Comparison of ENCODE assay signal across 9 cellular contexts in the genomic region with DNA sequence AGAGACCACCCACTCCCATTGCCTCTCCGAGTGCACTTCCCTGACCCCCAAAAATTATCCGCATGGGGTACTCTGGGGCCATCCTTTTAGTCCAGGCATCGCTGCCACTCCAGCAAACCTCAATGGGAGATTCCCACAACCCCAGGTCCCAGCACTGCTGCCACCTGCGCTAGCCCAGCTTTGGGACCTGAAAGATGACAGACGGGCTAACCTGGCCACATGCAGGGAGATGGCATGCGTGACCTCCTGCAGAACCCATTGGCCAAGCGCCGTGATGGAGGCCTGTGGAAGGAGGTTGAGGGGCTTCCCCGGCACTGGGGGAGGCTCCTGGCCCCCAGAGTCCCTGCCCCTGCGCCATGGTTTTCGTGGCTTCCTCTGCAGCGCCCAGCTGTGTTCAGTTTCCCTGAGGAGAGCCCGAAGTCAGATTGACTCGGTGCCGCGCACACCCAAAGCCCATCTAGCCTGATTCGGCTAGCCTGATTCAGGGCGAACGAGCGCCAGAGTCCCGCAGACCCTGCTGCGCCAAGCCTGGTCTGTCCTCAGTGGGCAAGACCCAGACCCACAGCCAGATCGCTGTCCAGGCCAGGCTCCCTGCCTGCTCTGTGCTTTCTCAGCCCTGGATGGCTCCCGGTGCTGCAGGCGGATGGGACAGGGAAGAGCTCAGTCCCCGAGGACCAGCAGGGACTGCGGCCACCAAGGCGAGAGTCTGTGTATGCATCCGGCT. TPM values are rescaled to one million over a fixed set of nuclear protein-coding genes. Genes with fewer than 3 reads are reported as not detected.
A peak's percentile ranks its signal among the peaks of the same experiment; 100 is the strongest.
DNase-seq lines count a peak whose midpoint lies in the region; ATAC-seq, FAIRE-seq and TF ChIP-seq lines count a peak whose summit lies in the region.
"Had no signal": no experiment of that assay in that cellular context is flagged by ENCODE, and none has a peak within 500 bp of the region (broad histone marks: within the 10 kb centered on the region; RNA-seq: fewer than 3 reads in every experiment).

No MANE protein-coding gene starts in this region.

- ATAC-seq in HG03571 (IDR thresholded peaks at IDR 0.05; ENCODE audit: unreplicated experiment) = no peak
- ATAC-seq in GM19023 (IDR thresholded peaks at IDR 0.05; ENCODE audit: unreplicated experiment) = no peak

- H3K27ac Mint-ChIP-seq in osteocyte (ENCODE audit: unreplicated experiment) = no peak overlapping the region

- peak overlapping the region; percentile 59 for H3K4me3 Mint-ChIP-seq in osteocyte (ENCODE audit: unreplicated experiment)

- no peaks in the 10 kb centered on the region for H3K9me3 Mint-ChIP-seq in osteocyte (ENCODE audit: unreplicated experiment)

- no peak overlapping the region for H3K27ac ChIP-seq in coronary artery

- TF ChIP-seq POLR2A in H54 (IDR thresholded peaks at IDR 0.05; ENCODE audit: low read depth, low read length) = no peak

- no peak for FAIRE-seq in H54 (lab: Jason Lieb, UNC)

- H3K4me3 ChIP-seq in LNCaP clone FGC (ENCODE audit: low read depth, low read length) (peak overlapping the region; percentile 63), coronary artery (peak overlapping the region; percentile 61)

- TF ChIP-seq CTCF in LNCaP clone FGC (IDR thresholded peaks at IDR 0.05; ENCODE audit: control insufficient read depth, extremely low read depth, insufficient read depth) = no peak
- TF ChIP-seq CTCF in coronary artery (IDR thresholded peaks at IDR 0.05) = no peak
- TF ChIP-seq CTCF in osteocyte (IDR thresholded peaks at IDR 0.05) = no peak

- DNase-seq in NCI-H82 (lab: John Stamatoyannopoulos, UW) (peak; percentile 10), NCI-H82 treated with DMSO at 0.1 percent for 48 hours (lab: John Stamatoyannopoulos, UW; ENCODE audit: unreplicated experiment) (no peak), LNCaP clone FGC (ENCODE audit: low read depth) (no peak), coronary artery (ENCODE audit: low spot score) (no peak), osteocyte (ENCODE audit: extremely low spot score, unreplicated experiment) (no peak), H54 (ENCODE audit: insufficient read length, low spot score) (no peak)

- peaks cover 31% of the 10 kb centered on the region for H3K27me3 Mint-ChIP-seq in osteocyte (ENCODE audit: unreplicated experiment)

- H3K4me1 Mint-ChIP-seq in osteocyte (ENCODE audit: unreplicated experiment) = peaks cover 16% of the 10 kb centered on the region

- no peaks in the 10 kb centered on the region for H3K36me3 Mint-ChIP-seq in osteocyte (ENCODE audit: unreplicated experiment)

RNA-seq across cellular contexts. Expression of gene WNT7B, which starts 0.8 kb away (rescaled TPM):
- total RNA-seq in osteocyte = 2.3 and 2.7 TPM in 2 replicates
- total RNA-seq: LHCN-M2 had no signal
